ENCODE assay signal across 9 cellular contexts in genomic region chr1:32871364-32872188, GRCh38. TPM values are rescaled to one million over a fixed set of nuclear protein-coding genes. Genes with fewer than 3 reads are reported as not detected.
DNase-seq lines count a peak whose midpoint lies in the region; ATAC-seq and TF ChIP-seq lines count a peak whose summit lies in the region.
"Had no signal": no experiment of that assay in that cellular context is flagged by ENCODE, and none has a peak within 500 bp of the region (broad histone marks: within the 10 kb centered on the region; RNA-seq: fewer than 3 reads in every experiment).

No MANE protein-coding gene starts in this region.

- H3K36me3 ChIP-seq in HEK293 (ENCODE audit: control insufficient read depth in 2 of 2, insufficient read depth in 1 of 2, low read length in 2 of 2) = peaks cover 0 to 11% of the 10 kb centered on the region in 2 experiments; a peak in 1 of 3 replicates
- H3K36me3 ChIP-seq in muscle layer of colon (ENCODE audit: insufficient read depth, low read length) = peaks cover 5% of the 10 kb centered on the region

- H3K4me3 ChIP-seq in AG04450 (ENCODE audit: low read depth, low read length) (peak overlapping the region; percentile 46; the same call in 1 of the 2 replicates), HEK293 (ENCODE audit: low read depth, low read length) (no peak overlapping the region), muscle layer of colon (ENCODE audit: low read depth in 1 of 2, low read length in 2 of 2) (peak overlapping the region; percentile 44 to 66)

- no peaks in the 10 kb centered on the region; the same call in 1 of the 2 replicates for H3K4me1 ChIP-seq in HEK293 (ENCODE audit: control insufficient read depth, insufficient read depth, low read length)
- H3K4me1 ChIP-seq in muscle layer of colon (ENCODE audit: insufficient read depth, low read length) = peaks cover 13% of the 10 kb centered on the region

- H3K9me3 ChIP-seq in AG04450 (ENCODE audit: control insufficient read depth, insufficient read depth, low read length) (no peaks in the 10 kb centered on the region), HEK293 (ENCODE audit: control insufficient read depth, insufficient read depth, low read depth, low read length) (no peaks in the 10 kb centered on the region), muscle layer of colon (ENCODE audit: low read length) (no peaks in the 10 kb centered on the region)

- H3K27ac ChIP-seq in AG04450 (ENCODE audit: low read depth, low read length) (no peak overlapping the region), HEK293 (ENCODE audit: extremely low read depth, low read depth, low read length) (no peak overlapping the region), cingulate gyrus (ENCODE audit: low read depth, low read length) (peak overlapping the region; percentile 47), muscle layer of colon (ENCODE audit: low read depth, low read length) (no peak overlapping the region)

- peaks cover 12% of the 10 kb centered on the region for H3K27me3 ChIP-seq in AG04450 (ENCODE audit: control insufficient read depth, insufficient read depth, low read length)
- H3K27me3 ChIP-seq in muscle layer of colon (ENCODE audit: control insufficient read depth in 1 of 2, insufficient read depth in 2 of 2, low read length in 2 of 2) = peaks cover 0 to 7% of the 10 kb centered on the region in 2 donors

- ATAC-seq in GM21786 (IDR thresholded peaks at IDR 0.05; ENCODE audit: unreplicated experiment) = no peak

- CTCF ChIA-PET in AG04450 (lab: Charles Lee) = interaction anchor here (0.6 to 2.2 kb wide), 23 partner anchors 8 to 470 kb away, joined by 3 to 11 read pairs (median 3); partner anchors contain the start of gene HPCA
- CTCF ChIA-PET in HEK293 (lab: Yijun Ruan, JAX) = interaction anchor here (0.6 to 1.9 kb wide), 24 partner anchors 8 to 1568 kb away, joined by 3 to 8 read pairs (median 3); partner anchors contain the start of genes HPCA, RNF19B, S100PBP and YARS1

- DNase-seq in AG04450 (ENCODE audit: low read depth, low spot score) (no peak), HK-2 (ENCODE audit: unreplicated experiment) (no peak), activated gamma-delta T cell (lab: John Stamatoyannopoulos, UW) (no peak), SKM-1 treated with dmso at 0.1 percent for 144 hours (lab: John Stamatoyannopoulos, UW; ENCODE audit: unreplicated experiment) (no peak)
- DNase-seq: NCI-H2029 treated with DMSO at 0.1 percent for 48 hours had no signal

- TF ChIP-seq CTCF in AG04450 (IDR thresholded peaks at IDR 0.05; ENCODE audit: low read depth, low read length) (no peak), HEK293 (tag by site-specific recombination; IDR thresholded peaks at IDR 0.05) (no peak)

- POLR2A ChIA-PET in AG04450 (lab: Yijun Ruan, JAX) (interaction anchor here (0.7 kb wide), 1 partner anchor 54 kb away, joined by 3 read pairs; the partner anchor contains the start of genes S100PBP and YARS1), HEK293 (lab: Yijun Ruan, JAX) (interaction anchor here (0.6 kb wide), 1 partner anchor 56 kb away, joined by 4 read pairs; no protein-coding TSS in a partner anchor)

- no peak overlapping the region for H3K9ac ChIP-seq in muscle layer of colon (ENCODE audit: low read length)

TF ChIP-seq in HEK293, 187 proteins besides CTCF, POLR2A, EP300 and RAD21:
- TF ChIP-seq ZNF555 (tag by site-specific recombination; conservative IDR thresholded peaks at IDR 0.05) (no peak), ZBTB17 (tag by site-specific recombination; IDR thresholded peaks at IDR 0.05) (peak; percentile 36; the same call in 1 of the 2 replicates), BCL11A (tag by site-specific recombination; IDR thresholded peaks at IDR 0.05; ENCODE audit: low read depth) (0 out of 2 replicates have a peak, but pooled peaks have one; percentile 39), ZNF335 (tag by site-specific recombination; conservative IDR thresholded peaks at IDR 0.05) (peak; percentile 13; the same call in 1 of the 2 replicates), ZNF394 (tag by site-specific recombination; IDR thresholded peaks at IDR 0.05; ENCODE audit: borderline replicate concordance) (0 out of 2 replicates have a peak, but pooled peaks have one; percentile 19)

RNA-seq across cellular contexts. Expression of gene FNDC5, which starts 0.9 kb away (rescaled TPM):
- 1.5 and 1.9 TPM in 2 replicates for polyA plus RNA-seq in AG04450 (2011; rRNA removed)
- polyA minus RNA-seq in AG04450 (2011; rRNA and poly(A)+ RNA removed) = 1.4 and 1.7 TPM in 2 replicates

RNA-seq across cellular contexts. Expression of gene HPCA, which starts 14.7 kb away (rescaled TPM):
- polyA plus RNA-seq in AG04450 (2011; rRNA removed) = 0.06 and 0.29 TPM in 2 replicates
- polyA minus RNA-seq in AG04450 (2011; rRNA and poly(A)+ RNA removed) = not detected in 2 replicates

RNA-seq across cellular contexts. Expression of gene TMEM54, which starts 29.6 kb away (rescaled TPM):
- 28.6 and 49.5 TPM in 2 replicates for polyA plus RNA-seq in AG04450 (2011; rRNA removed)
- polyA minus RNA-seq in AG04450 (2011; rRNA and poly(A)+ RNA removed) = 20.1 and 30.1 TPM in 2 replicates

RNA-seq across cellular contexts. Expression of gene S100PBP, which starts 54.1 kb away (rescaled TPM):
- polyA plus RNA-seq in AG04450 (2011; rRNA removed) = 32.2 and 43.7 TPM in 2 replicates
- polyA minus RNA-seq in AG04450 (2011; rRNA and poly(A)+ RNA removed) = 25.1 and 38.3 TPM in 2 replicates

RNA-seq across cellular contexts. Expression of gene YARS1, which starts 54.4 kb away (rescaled TPM):
- polyA plus RNA-seq in AG04450 (2011; rRNA removed) = 105 and 107 TPM in 2 replicates
- polyA minus RNA-seq in AG04450 (2011; rRNA and poly(A)+ RNA removed) = 116 and 130 TPM in 2 replicates
